In genomic region chr18:37902344-37902743, GRCh38 we compare ENCODE assay signal across 21 cellular contexts.
DNase-seq lines count a peak whose midpoint lies in the region; ATAC-seq, FAIRE-seq and TF ChIP-seq lines count a peak whose summit lies in the region.
"Had no signal": no experiment of that assay in that cellular context is flagged by ENCODE, and none has a peak within 500 bp of the region (broad histone marks: within the 10 kb centered on the region; RNA-seq: fewer than 3 reads in every experiment).

No MANE protein-coding gene starts in this region.

- TF ChIP-seq RAD21 in HepG2 (CRISPR knock-in tag; IDR thresholded peaks at IDR 0.05) (no peak), K562 (CRISPR knock-in tag; conservative IDR thresholded peaks at IDR 0.05 in 1 of 2, IDR thresholded peaks at IDR 0.05 in 1 of 2) (no peak)

- H3K9me3 Mint-ChIP-seq in activated naive CD4-positive, alpha-beta T cell treated with anti-CD3 and anti-CD28 coated beads, Interleukin-2, amount 50 U/mL, for 72 hours = peaks cover 31 to 37% of the 10 kb centered on the region in 2 donors

- H3F3A ChIP-seq in MM.1S (ENCODE audit: insufficient read depth, low read length) = no peaks in the 10 kb centered on the region

- POLR2A ChIA-PET in HepG2 (lab: Yijun Ruan, JAX) = no interaction called here
- POLR2A ChIA-PET in K562 (lab: Yijun Ruan, JAX) = no interaction called here

- H3K4me2 ChIP-seq in HepG2 (ENCODE audit: low read depth, low read length) (no peak overlapping the region), K562 (ENCODE audit: insufficient read depth, low read length) (no peak overlapping the region), MM.1S (ENCODE audit: low read depth, low read length) (no peak overlapping the region)
- H3K4me2 ChIP-seq: BLaER1 had no signal

- no peaks in the 10 kb centered on the region; a peak in 1 of 5 replicates for H3K27me3 ChIP-seq in HepG2 (ENCODE audit: control insufficient read depth in 1 of 2, insufficient read depth in 2 of 2, low read length in 2 of 2)
- H3K27me3 ChIP-seq in right lobe of liver = no peaks in the 10 kb centered on the region
- no peaks in the 10 kb centered on the region for H3K27me3 ChIP-seq in K562 (ENCODE audit: control insufficient read depth in 2 of 2, insufficient read depth in 2 of 2, low read length in 2 of 2)
- H3K27me3 ChIP-seq in MM.1S (replicated peaks; ENCODE audit: insufficient read depth, low read length) = no peaks in the 10 kb centered on the region
- H3K27me3 ChIP-seq: BE2C, BLaER1 had no signal

- H3K79me2 ChIP-seq in HepG2 (ENCODE audit: insufficient read depth, low read length) = no peaks in the 10 kb centered on the region
- H3K79me2 ChIP-seq in K562 (ENCODE audit: control insufficient read depth, insufficient read depth, low read length) = no peaks in the 10 kb centered on the region
- no peaks in the 10 kb centered on the region for H3K79me2 ChIP-seq in MM.1S (ENCODE audit: low read length)

- WGBS in HepG2 (ENCODE audit: low lambda C conversion rate) = 4% methylated on average over 2 of the region's 2 CpGs
- WGBS in right lobe of liver (ENCODE audit: insufficient coverage, low coverage, low lambda C conversion rate, missing lambda C conversion rate) = 65% methylated on average over 2 of the region's 2 CpGs
- 0% methylated on average over 2 of the region's 2 CpGs for WGBS in K562 (ENCODE audit: insufficient coverage, low coverage, missing lambda C conversion rate)

- peaks cover 0 to 10% of the 10 kb centered on the region in 2 donors for H3K36me3 Mint-ChIP-seq in activated naive CD4-positive, alpha-beta T cell treated with anti-CD3 and anti-CD28 coated beads, Interleukin-2, amount 50 U/mL, for 72 hours
- H3K36me3 Mint-ChIP-seq: CD14-positive monocyte; CD4-positive, alpha-beta memory T cell; CD4-positive, CD25-positive, alpha-beta regulatory T cell; CD8-positive, alpha-beta memory T cell had no signal

- H2AFZ ChIP-seq in HepG2 (ENCODE audit: low read length) (no peak overlapping the region), K562 (ENCODE audit: low read depth, low read length) (no peak overlapping the region), MM.1S (ENCODE audit: low read length) (no peak overlapping the region)

- no peak overlapping the region for H3K4me3 ChIP-seq in HepG2 (replicated peaks in 1 of 3; ENCODE audit: insufficient read depth in 1 of 3, low read depth in 2 of 3, low read length in 3 of 3)
- H3K4me3 ChIP-seq in right lobe of liver = no peak overlapping the region
- H3K4me3 ChIP-seq in K562 = no peak overlapping the region
- no peak overlapping the region for H3K4me3 ChIP-seq in MM.1S (ENCODE audit: low read length)
- H3K4me3 ChIP-seq: BLaER1 had no signal

- H3K27ac Mint-ChIP-seq in activated naive CD4-positive, alpha-beta T cell treated with anti-CD3 and anti-CD28 coated beads, Interleukin-2, amount 50 U/mL, for 72 hours = no peak overlapping the region
- H3K27ac Mint-ChIP-seq: CD14-positive monocyte; CD4-positive, alpha-beta memory T cell; CD4-positive, CD25-positive, alpha-beta regulatory T cell; CD8-positive, alpha-beta memory T cell had no signal

- H3K9me2 ChIP-seq in MM.1S (replicated peaks; ENCODE audit: insufficient read depth, low read length) = no peaks in the 10 kb centered on the region

- H3K4me1 ChIP-seq in HepG2 (ENCODE audit: insufficient read depth, low read length) (no peaks in the 10 kb centered on the region), right lobe of liver (no peaks in the 10 kb centered on the region), K562 (replicated peaks in 1 of 2; ENCODE audit: control insufficient read depth in 2 of 2, insufficient read depth in 2 of 2, low read length in 2 of 2) (no peaks in the 10 kb centered on the region), MM.1S (ENCODE audit: low read length) (no peaks in the 10 kb centered on the region)
- H3K4me1 ChIP-seq: BE2C, BLaER1 had no signal

- FAIRE-seq in HepG2 (lab: Jason Lieb, UNC) (no peak), K562 (lab: Jason Lieb, UNC) (no peak)
- FAIRE-seq: A204.1, G401.6, GM12891, GM19239 had no signal

- CTCF ChIA-PET in HepG2 (lab: Yijun Ruan, JAX; ENCODE audit: low intra/inter-chr PET ratio, low total read pairs) = no interaction called here
- CTCF ChIA-PET in K562 (lab: Yijun Ruan, JAX; ENCODE audit: low intra/inter-chr PET ratio) = no interaction called here

- TF ChIP-seq EP300 in HepG2 (IDR thresholded peaks at IDR 0.05; ENCODE audit: low read depth in 2 of 2, low read length in 2 of 2) (no peak), HepG2 (CRISPR knock-in tag; IDR thresholded peaks at IDR 0.05; ENCODE audit: borderline replicate concordance) (no peak), K562 (IDR thresholded peaks at IDR 0.05; ENCODE audit: low read length) (no peak)

- in situ Hi-C loops in HepG2 (cut with HindIII; ENCODE audit: extremely low pct_ligation_motif_present, low pct_unique_long_range_greater_than_20kb) = no loop called here
- in situ Hi-C loops in K562 (cut with MboI) = no loop called here

- H3K36me3 ChIP-seq in HepG2 (replicated peaks in 1 of 2; ENCODE audit: control insufficient read depth in 1 of 2, insufficient read depth in 2 of 2, low read length in 2 of 2) (no peaks in the 10 kb centered on the region), right lobe of liver (no peaks in the 10 kb centered on the region), K562 (ENCODE audit: control insufficient read depth, insufficient read depth, low read length) (no peaks in the 10 kb centered on the region), MM.1S (replicated peaks; ENCODE audit: insufficient read depth, low read length) (no peaks in the 10 kb centered on the region)
- H3K36me3 ChIP-seq: BE2C, BLaER1 had no signal

- H3K9me3 ChIP-seq in HepG2 (ENCODE audit: low read length) (no peaks in the 10 kb centered on the region), right lobe of liver (no peaks in the 10 kb centered on the region), K562 (replicated peaks; ENCODE audit: control insufficient read depth, insufficient read depth, low read depth, low read length) (no peaks in the 10 kb centered on the region; the same call in 1 of the 2 replicates), MM.1S (replicated peaks; ENCODE audit: insufficient read depth, low read length) (no peaks in the 10 kb centered on the region)
- H3K9me3 ChIP-seq: BE2C, BLaER1 had no signal

- TF ChIP-seq POLR2A in HepG2 (IDR thresholded peaks at IDR 0.05; ENCODE audit: insufficient read depth in 1 of 2, low read depth in 2 of 2, low read length in 2 of 2) = no peak
- TF ChIP-seq POLR2A in right lobe of liver (IDR thresholded peaks at IDR 0.05) = no peak
- TF ChIP-seq POLR2A in K562 (conservative IDR thresholded peaks at IDR 0.05) = no peak

- H3K27ac ChIP-seq in HepG2 (ENCODE audit: extremely low read length, insufficient read depth, low read length) (no peak overlapping the region), right lobe of liver (no peak overlapping the region), K562 (ENCODE audit: extremely low read depth, low read depth, low read length) (no peak overlapping the region), MM.1S (ENCODE audit: low read length) (no peak overlapping the region)
- H3K27ac ChIP-seq: BLaER1 had no signal

- H4K20me1 ChIP-seq in HepG2 (ENCODE audit: insufficient read depth, low read length) (no peaks in the 10 kb centered on the region), K562 (replicated peaks; ENCODE audit: control insufficient read depth, insufficient read depth, low read length) (no peaks in the 10 kb centered on the region), MM.1S (ENCODE audit: insufficient read depth, low read length) (no peaks in the 10 kb centered on the region)
- H4K20me1 ChIP-seq: BLaER1 had no signal

- intact Hi-C loops in HepG2 (cut with micrococcal nuclease; ENCODE audit: unreplicated experiment) = no loop called here
- intact Hi-C loops in right lobe of liver (cut with DNase I) = no loop called here
- intact Hi-C loops in K562 (cut with micrococcal nuclease) = no loop called here

- H3K9ac ChIP-seq in HepG2 (ENCODE audit: insufficient read depth, low read depth, low read length) (no peak overlapping the region), K562 (ENCODE audit: insufficient read depth in 1 of 2, low read depth in 2 of 2, low read length in 2 of 2) (no peak overlapping the region), MM.1S (ENCODE audit: low read length) (no peak overlapping the region)
- H3K9ac ChIP-seq: BLaER1 had no signal

- ATAC-seq in HepG2 = no peak
- ATAC-seq in right lobe of liver = no peak
- ATAC-seq in K562 = no peak
- ATAC-seq in activated naive CD4-positive, alpha-beta T cell treated with anti-CD3 and anti-CD28 coated beads, Interleukin-2, amount 50 U/mL, for 72 hours = no peak

- H3K9me1 ChIP-seq in K562 (ENCODE audit: control insufficient read depth, insufficient read depth, low read length) = no peaks in the 10 kb centered on the region

- DNase-seq in HepG2 (ENCODE audit: low spot score) (no peak), right lobe of liver (no peak), K562 (ENCODE audit: extremely low read depth in 1 of 4, low spot score in 3 of 4) (no peak), MM.1S (no peak)
- DNase-seq in activated naive CD4-positive, alpha-beta T cell treated with anti-CD3 and anti-CD28 coated beads, Interleukin-2, amount 50 U/mL, for 72 hours (ENCODE audit: low spot score in 2 of 2) = no peak
- DNase-seq: 8988T; ACHN; BE2C; C1 segment of cervical spinal cord; CD4-positive, alpha-beta memory T cell; CD4-positive, CD25-positive, alpha-beta regulatory T cell; CD8-positive, alpha-beta memory T cell; COR-L47; DMS79 treated with DMSO at 0.1 percent for 48 hours; GF-D8 had no signal

- BruUV-seq in HepG2 (replicated peaks; lab: Mats Ljungman, UMichigan) = no TSS peak
- no TSS peak for BruUV-seq in K562 (replicated peaks; lab: Mats Ljungman, UMichigan)

- no peak for TF ChIP-seq CTCF in HepG2 (CRISPR knock-in tag; IDR thresholded peaks at IDR 0.05)
- TF ChIP-seq CTCF in right lobe of liver (IDR thresholded peaks at IDR 0.05) = no peak
- TF ChIP-seq CTCF in K562 (IDR thresholded peaks at IDR 0.05 in 2 of 3, conservative IDR thresholded peaks at IDR 0.05 in 1 of 3; ENCODE audit: insufficient read depth in 2 of 3, low read depth in 1 of 3, low read length in 3 of 3) = no peak
- TF ChIP-seq CTCF in MM.1S (IDR thresholded peaks at IDR 0.05; ENCODE audit: low read length) = no peak

TF ChIP-seq in K562, 482 proteins besides CTCF, POLR2A, EP300 and RAD21 (continues in another document):
- TF ChIP-seq FOXK1 (CRISPR knock-in tag; IDR thresholded peaks at IDR 0.05; ENCODE audit: borderline replicate concordance) = no peak
- TF ChIP-seq CCNT2 (IDR thresholded peaks at IDR 0.05; ENCODE audit: borderline replicate concordance, extremely low read depth, insufficient read length, low read depth, low read length) = no peak
- no peak for TF ChIP-seq ZNF174 (CRISPR knock-in tag; IDR thresholded peaks at IDR 0.05)

Comparison
In these comparisons a context has a peak if more than half of its experiments do, and no peak if none do; other contexts are left out.
1. Of the 241 proteins assayed by ChIP-seq in both HepG2 and K562: peak only in HepG2: none; only in K562: MAFG; in both: none; in neither: 240.